In the genomic region with DNA sequence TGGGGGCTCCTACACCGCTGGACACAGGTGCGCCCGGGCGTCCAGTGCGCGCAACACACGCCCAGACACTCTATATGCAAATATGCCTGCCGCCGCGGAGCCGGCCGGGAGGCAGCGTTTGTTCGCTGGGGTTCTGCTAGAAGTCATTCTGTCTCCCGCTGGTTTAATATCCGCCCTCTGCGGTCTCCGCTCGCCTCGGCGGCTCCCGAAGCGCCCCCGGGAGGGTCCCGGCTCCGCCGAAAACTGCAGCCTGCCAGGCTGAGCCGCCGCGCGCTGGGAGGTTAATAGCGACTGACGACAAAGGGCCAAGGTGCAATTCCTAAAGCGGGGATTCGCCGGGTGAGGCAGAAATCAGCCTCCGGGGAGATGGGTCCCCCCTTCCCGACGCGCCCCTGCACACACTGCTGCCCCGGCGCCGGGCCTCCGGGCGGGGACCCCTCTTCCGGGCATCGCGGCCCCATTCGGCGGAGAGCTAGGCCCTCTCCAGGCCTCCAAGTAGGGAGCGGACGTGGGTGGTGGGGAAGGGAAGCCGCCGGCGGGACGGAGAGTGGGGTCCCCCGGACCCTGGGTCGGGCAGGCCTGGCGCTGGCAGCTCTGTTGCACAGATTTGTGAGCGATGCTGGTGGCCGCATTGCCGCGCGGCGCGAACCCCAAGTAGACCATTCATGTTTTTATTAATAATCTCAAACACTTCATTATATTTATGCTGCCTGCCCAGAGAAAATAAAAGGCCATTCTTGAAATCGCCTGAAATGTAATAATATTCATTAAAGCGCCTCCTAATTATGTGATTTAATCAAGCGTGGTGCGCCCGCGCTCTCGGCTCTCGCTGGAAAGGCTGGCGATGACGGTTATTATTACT, we compare ENCODE assay signal across 7 cellular contexts. TPM values are rescaled to one million over a fixed set of nuclear protein-coding genes. Genes with fewer than 3 reads are reported as not detected.
DNase-seq lines count a peak whose midpoint lies in the region; ATAC-seq lines count a peak whose summit lies in the region.

No MANE protein-coding gene starts in this region.

- peaks cover 4% of the 10 kb centered on the region for H3K9me3 ChIP-seq in mesenchymal stem cell (ENCODE audit: control insufficient read depth, low read length)

- H4K8ac ChIP-seq in mesenchymal stem cell (ENCODE audit: low read length): no peak overlapping the region

- no peak overlapping the region for H3K9ac ChIP-seq in mesenchymal stem cell (ENCODE audit: low read length)

- H3K79me1 ChIP-seq in mesenchymal stem cell (replicated peaks; ENCODE audit: low read length, poor library complexity, severe bottlenecking): no peaks in the 10 kb centered on the region

- H3K4me3 ChIP-seq in mesenchymal stem cell (ENCODE audit: insufficient read depth in 1 of 2, low read depth in 1 of 2, low read length in 2 of 2): no peak overlapping the region

- no peak overlapping the region for H2BK15ac ChIP-seq in mesenchymal stem cell (ENCODE audit: low read depth, poor library complexity, severe bottlenecking)

- no peak overlapping the region for H4K91ac ChIP-seq in mesenchymal stem cell (ENCODE audit: low read length)

- H3K23ac ChIP-seq in mesenchymal stem cell (ENCODE audit: low read length in 2 of 2): no peak overlapping the region

- H3K14ac ChIP-seq in mesenchymal stem cell (ENCODE audit: low read length in 2 of 2): no peak overlapping the region

- peak overlapping the region; percentile 64 for H3K4me2 ChIP-seq in mesenchymal stem cell (ENCODE audit: low read length, poor library complexity, severe bottlenecking)

- no peak overlapping the region for H3K18ac ChIP-seq in mesenchymal stem cell (ENCODE audit: low read depth in 1 of 2, low read length in 2 of 2)

- no peak overlapping the region for H2AFZ ChIP-seq in mesenchymal stem cell (ENCODE audit: low read depth, low read length)

- WGBS in mesenchymal stem cell: 1% methylated on average over 64 of the region's 76 CpGs

- no peak overlapping the region for H3K4ac ChIP-seq in mesenchymal stem cell (ENCODE audit: low read depth in 1 of 2, low read length in 2 of 2)

- H3K4me1 ChIP-seq in mesenchymal stem cell (ENCODE audit: control insufficient read depth, insufficient read depth, low read depth, low read length): peaks cover 35% of the 10 kb centered on the region

- no peak overlapping the region for H2BK12ac ChIP-seq in mesenchymal stem cell (ENCODE audit: low read length in 2 of 2)

- no peak overlapping the region for H2BK120ac ChIP-seq in mesenchymal stem cell (ENCODE audit: low read depth, low read length)

- no peak overlapping the region for H2AK5ac ChIP-seq in mesenchymal stem cell (ENCODE audit: low read length, severe bottlenecking)

- ATAC-seq in GM18867 (IDR thresholded peaks at IDR 0.05; ENCODE audit: unreplicated experiment) (peak; percentile 48), HG02973 (IDR thresholded peaks at IDR 0.05; ENCODE audit: unreplicated experiment) (peak; percentile 56)

- H3K36me3 ChIP-seq in mesenchymal stem cell (ENCODE audit: control insufficient read depth in 1 of 2, insufficient read depth in 2 of 2, low read depth in 1 of 2, low read length in 2 of 2): no peaks in the 10 kb centered on the region

- no peak overlapping the region for H2BK5ac ChIP-seq in mesenchymal stem cell (ENCODE audit: low read depth, low read length, poor library complexity, severe bottlenecking)

- no peak overlapping the region for H3K27ac ChIP-seq in mesenchymal stem cell (ENCODE audit: low read length, poor library complexity, severe bottlenecking)

- peak; percentile 41 to 57 for DNase-seq in activated CD4-positive, alpha-beta T cell treated with anti-CD3 and anti-CD28 coated beads, Interleukin-2, amount 50 U/mL, for 48 hours
- DNase-seq in mesenchymal stem cell: no peak
- no peak for DNase-seq in HK-2 (ENCODE audit: unreplicated experiment)
- DNase-seq in cerebellar nuclear complex (lab: John Stamatoyannopoulos, UW): no peak
- no peak for DNase-seq in DMS53 treated with DMSO at 0.1 percent for 48 hours (lab: John Stamatoyannopoulos, UW; ENCODE audit: unreplicated experiment)

- peaks cover 88 to 98% of the 10 kb centered on the region in 2 experiments for H3K27me3 ChIP-seq in mesenchymal stem cell (ENCODE audit: control insufficient read depth in 1 of 2, insufficient read depth in 1 of 2, low read length in 2 of 2)

RNA-seq across cellular contexts. Expression of a gene that starts 9.1 kb away (rescaled TPM):
- not detected for polyA plus RNA-seq in mesenchymal stem cell (2013, experiment 1 of 2)
- not detected for polyA plus RNA-seq in mesenchymal stem cell (2013, experiment 2 of 2)

Comparison
In these comparisons a context has a peak if more than half of its experiments do, and no peak if none do; other contexts are left out.
1. DNase-seq: peak in activated CD4-positive, alpha-beta T cell treated with anti-CD3 and anti-CD28 coated beads, Interleukin-2, amount 50 U/mL, for 48 hours (2 of 2); none in mesenchymal stem cell (single experiment), HK-2 (single experiment), cerebellar nuclear complex (0 of 2) and DMS53 treated with DMSO at 0.1 percent for 48 hours (single experiment).